In the genomic region with DNA sequence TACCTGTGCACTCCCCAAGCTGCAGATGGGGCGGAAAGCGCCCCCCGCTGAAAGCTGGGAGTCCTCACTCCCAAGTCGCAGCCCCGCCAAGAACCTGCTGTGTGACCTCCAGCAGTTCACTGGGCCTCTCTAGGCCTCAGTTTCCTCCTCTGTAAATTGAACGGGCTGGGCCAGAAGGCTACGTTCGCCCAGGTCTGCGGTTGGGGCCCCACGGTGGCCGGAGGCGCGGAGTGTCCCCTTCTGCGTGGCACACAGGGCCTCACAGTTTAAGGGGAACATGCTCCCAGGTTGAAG, we compare ENCODE assay signal across 8 cellular contexts. TPM values are rescaled to one million over a fixed set of nuclear protein-coding genes. Genes with fewer than 3 reads are reported as not detected.
DNase-seq lines count a peak whose midpoint lies in the region; ATAC-seq and TF ChIP-seq lines count a peak whose summit lies in the region.

No MANE protein-coding gene starts in this region.

- WGBS in H9 (ENCODE audit: extremely low coverage, insufficient read length, low lambda C conversion rate), result no CpG with 5 or more reads among the region's 14 CpGs
- WGBS in hepatocyte (ENCODE audit: low lambda C conversion rate, missing lambda C conversion rate), result 23% methylated on average over 14 of the region's 14 CpGs
- WGBS in smooth muscle cell (ENCODE audit: low lambda C conversion rate), result 10% methylated on average over 14 of the region's 14 CpGs

- no peak overlapping the region for H3K18ac ChIP-seq in H9 (ENCODE audit: insufficient read length, low read depth, low read length)

- no peak overlapping the region for H3K23ac ChIP-seq in H9 (ENCODE audit: insufficient read length, low read depth, low read length)

- TF ChIP-seq CTCF in H9 (conservative IDR thresholded peaks at IDR 0.05) (no peak; the same call in 2 of the 3 replicates), WI38 (IDR thresholded peaks at IDR 0.05; ENCODE audit: low read depth, low read length) (no peak), hepatocyte (IDR thresholded peaks at IDR 0.05; ENCODE audit: poor library complexity) (no peak), smooth muscle cell (IDR thresholded peaks at IDR 0.05; ENCODE audit: borderline replicate concordance, insufficient read depth, poor library complexity, severe bottlenecking) (peak; percentile 43)

- H2AFZ ChIP-seq in H9 (ENCODE audit: low read length) (no peak overlapping the region), hepatocyte (peak overlapping the region; percentile 80), smooth muscle cell (ENCODE audit: low read depth) (peak overlapping the region; percentile 67)

- peaks cover 5% of the 10 kb centered on the region for H3F3A ChIP-seq in smooth muscle cell (ENCODE audit: low read depth)

- H4K5ac ChIP-seq in H9 (ENCODE audit: insufficient read length, low read depth, low read length), result no peak overlapping the region

- ATAC-seq in GM21528 (IDR thresholded peaks at IDR 0.05; ENCODE audit: low FRiP score, unreplicated experiment) (no peak), GM18517 (IDR thresholded peaks at IDR 0.05; ENCODE audit: unreplicated experiment) (no peak)

- H3K9ac ChIP-seq in H9 (ENCODE audit: extremely low read depth, insufficient read length, low read length) (no peak overlapping the region), smooth muscle cell (ENCODE audit: low read depth) (peak overlapping the region; percentile 69)

- peak overlapping the region; percentile 64 to 80 for H3K4me3 Mint-ChIP-seq in H9

- H3K27ac ChIP-seq in H9 (ENCODE audit: insufficient read length, low read depth, low read length) (no peak overlapping the region), hepatocyte (peak overlapping the region; percentile 82), smooth muscle cell (ENCODE audit: low read depth) (no peak overlapping the region)

- no peak overlapping the region for H3K27ac Mint-ChIP-seq in H9

- no peak overlapping the region for H3T11ph ChIP-seq in H9 (ENCODE audit: low read length)

- no peak overlapping the region for H2BK15ac ChIP-seq in H9 (ENCODE audit: low read depth, low read length)

- H3K9me2 ChIP-seq in hepatocyte (replicated peaks; ENCODE audit: insufficient read depth), result no peaks in the 10 kb centered on the region

- H4K91ac ChIP-seq in H9 (ENCODE audit: insufficient read length, low read depth, low read length), result no peak overlapping the region

- peaks cover 0 to 6% (median 0%) of the 10 kb centered on the region in 3 experiments; a peak in 3 of 7 replicates for H3K36me3 Mint-ChIP-seq in H9 (ENCODE audit: insufficient read depth in 1 of 3, low read depth in 3 of 3)

- H3K36me3 ChIP-seq in hepatocyte (replicated peaks; ENCODE audit: insufficient read depth, low read depth) (no peaks in the 10 kb centered on the region), smooth muscle cell (ENCODE audit: low read depth) (no peaks in the 10 kb centered on the region)

- H3K14ac ChIP-seq in H9 (ENCODE audit: insufficient read depth, low read length), result no peak overlapping the region

- H3K4ac ChIP-seq in H9 (ENCODE audit: low read depth, low read length), result no peak overlapping the region

- H3K4me2 ChIP-seq in H9 (ENCODE audit: insufficient read depth, insufficient read length, low read length), result peak overlapping the region; percentile 48
- peak overlapping the region; percentile 93 for H3K4me2 ChIP-seq in hepatocyte
- peak overlapping the region; percentile 90 for H3K4me2 ChIP-seq in smooth muscle cell

- H3K9me3 ChIP-seq in H9 (ENCODE audit: control insufficient read depth, low read depth, low read length) (no peaks in the 10 kb centered on the region), hepatocyte (ENCODE audit: low read depth) (no peaks in the 10 kb centered on the region), smooth muscle cell (replicated peaks; ENCODE audit: low read depth) (no peaks in the 10 kb centered on the region)

- no peak overlapping the region for H2BK120ac ChIP-seq in H9 (ENCODE audit: low read depth, low read length, poor library complexity, severe bottlenecking)

- no peak overlapping the region for H4K8ac ChIP-seq in H9 (replicated peaks; ENCODE audit: insufficient read length, low read depth, low read length)

- DNase-seq in H9, result no peak
- DNase-seq in hepatocyte (ENCODE audit: low spot score), result no peak
- DNase-seq in smooth muscle cell (lab: John Stamatoyannopoulos, UW; ENCODE audit: unreplicated experiment), result no peak
- DNase-seq in stimulated activated CD4-positive, alpha-beta T cell treated with anti-CD3 and anti-CD28 coated beads, Interleukin-4, amount 100 ng/mL, for 4 hours, result no peak
- no peak for DNase-seq in SIG-M5 treated with dmso at 0.1 percent for 504 hours (lab: John Stamatoyannopoulos, UW; ENCODE audit: unreplicated experiment)

- H3K4me3 ChIP-seq in WI38 (ENCODE audit: low read depth, low read length) (peak overlapping the region; percentile 70), hepatocyte (peak overlapping the region; percentile 69), smooth muscle cell (peak overlapping the region; percentile 75)

- peaks cover 11% of the 10 kb centered on the region for H3K23me2 ChIP-seq in H9 (ENCODE audit: insufficient read length, low read depth, low read length, poor library complexity, severe bottlenecking)

- no peaks in the 10 kb centered on the region for H3K79me1 ChIP-seq in H9 (ENCODE audit: insufficient read depth, low read depth, low read length, poor library complexity, severe bottlenecking)

- H3K79me2 ChIP-seq in H9 (ENCODE audit: insufficient read depth, low read length) (no peaks in the 10 kb centered on the region), hepatocyte (peaks cover 5% of the 10 kb centered on the region), smooth muscle cell (ENCODE audit: low read depth) (no peaks in the 10 kb centered on the region)

- no peak overlapping the region for H3K56ac ChIP-seq in H9 (ENCODE audit: insufficient read length, low read depth, low read length)

- H2BK5ac ChIP-seq in H9 (ENCODE audit: insufficient read length, low read length), result no peak overlapping the region

- no peaks in the 10 kb centered on the region for H3K4me1 ChIP-seq in H9 (ENCODE audit: insufficient read depth, low read length)
- H3K4me1 ChIP-seq in hepatocyte (ENCODE audit: insufficient read depth), result peaks cover 10% of the 10 kb centered on the region
- peaks cover 8% of the 10 kb centered on the region for H3K4me1 ChIP-seq in smooth muscle cell (ENCODE audit: low read depth)

- no peaks in the 10 kb centered on the region for H3K27me3 ChIP-seq in H9 (ENCODE audit: insufficient read depth, low read length)
- no peaks in the 10 kb centered on the region for H3K27me3 ChIP-seq in hepatocyte
- no peaks in the 10 kb centered on the region for H3K27me3 ChIP-seq in smooth muscle cell (ENCODE audit: low read depth)

- peaks cover 2% of the 10 kb centered on the region; the same call in 1 of the 2 replicates for H3K27me3 Mint-ChIP-seq in H9 (ENCODE audit: low read depth)

- no peak overlapping the region for H2AK5ac ChIP-seq in H9 (ENCODE audit: insufficient read length, low read length)

- H2BK12ac ChIP-seq in H9 (ENCODE audit: insufficient read length, low read depth, low read length), result no peak overlapping the region

- H3K9me3 Mint-ChIP-seq in H9, result no peaks in the 10 kb centered on the region

- no peak overlapping the region for H2BK20ac ChIP-seq in H9 (ENCODE audit: low read depth, low read length, poor library complexity, severe bottlenecking)

- no peaks in the 10 kb centered on the region for H4K20me1 ChIP-seq in H9 (ENCODE audit: control insufficient read depth, insufficient read depth, insufficient read length)
- H4K20me1 ChIP-seq in hepatocyte (ENCODE audit: insufficient read depth, poor library complexity, severe bottlenecking), result no peaks in the 10 kb centered on the region
- H4K20me1 ChIP-seq in smooth muscle cell (ENCODE audit: low read depth), result no peaks in the 10 kb centered on the region

- peaks cover 8 to 12% of the 10 kb centered on the region in 2 experiments for H3K4me1 Mint-ChIP-seq in H9

RNA-seq across cellular contexts. Expression of gene GALK1, which starts 0.6 kb away (rescaled TPM):
- total RNA-seq in H9 (2021), result 36.7 and 38.4 TPM in 2 replicates
- 63.7 and 76.4 TPM in 2 replicates for total RNA-seq in hepatocyte
- 139 and 161 TPM in 2 replicates for polyA plus RNA-seq in hepatocyte
- 31.1 and 32.7 TPM in 2 replicates for total RNA-seq in smooth muscle cell
- 88.8 and 108 TPM in 2 replicates for polyA plus RNA-seq in smooth muscle cell

RNA-seq across cellular contexts. Expression of gene UNK, which starts 20.2 kb away (rescaled TPM):
- total RNA-seq in H9 (2021), result 35.6 and 36.4 TPM in 2 replicates
- total RNA-seq in hepatocyte, result 26.7 and 30.9 TPM in 2 replicates
- polyA plus RNA-seq in hepatocyte, result 22.3 and 28.2 TPM in 2 replicates
- 25.4 and 39.5 TPM in 2 replicates for total RNA-seq in smooth muscle cell
- polyA plus RNA-seq in smooth muscle cell, result 26.8 and 31.5 TPM in 2 replicates

RNA-seq across cellular contexts. Expression of gene ITGB4, which starts 43.1 kb away (rescaled TPM):
- 3.9 and 5.3 TPM in 2 replicates for total RNA-seq in H9 (2021)
- total RNA-seq in hepatocyte, result 11.5 and 15.7 TPM in 2 replicates
- polyA plus RNA-seq in hepatocyte, result 19.4 and 23.5 TPM in 2 replicates
- total RNA-seq in smooth muscle cell, result 66.0 and 83.8 TPM in 2 replicates
- 47.2 and 233 TPM in 2 replicates for polyA plus RNA-seq in smooth muscle cell
